ENCODE assay signal across 1 cellular context in the genomic region with DNA sequence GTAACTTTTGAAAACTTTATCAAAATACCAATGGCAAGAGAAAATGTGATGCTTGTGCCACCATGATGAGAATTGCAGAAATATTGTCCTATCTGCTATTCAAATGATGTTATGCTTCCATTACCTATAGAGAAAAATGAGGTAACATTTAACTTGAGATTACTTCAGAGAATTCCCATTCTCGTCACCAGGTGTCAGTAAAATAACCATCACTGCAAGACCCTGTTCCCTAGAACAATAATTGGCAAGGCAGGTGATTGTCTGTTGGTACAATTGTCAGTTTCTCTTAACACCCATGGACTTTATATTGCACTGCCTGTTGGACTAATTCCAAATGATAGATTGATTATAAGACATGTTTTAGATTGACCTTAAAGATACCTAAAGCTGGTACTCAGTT.
TF ChIP-seq lines count a peak whose summit lies in the region.

No MANE protein-coding gene starts in this region.

TF ChIP-seq in K562, 482 proteins besides CTCF, POLR2A, EP300 and RAD21 (continued from another document):
- TF ChIP-seq ZNF609 (CRISPR knock-in tag; IDR thresholded peaks at IDR 0.05; ENCODE audit: borderline replicate concordance) (no peak), TGIF2 (CRISPR knock-in tag; IDR thresholded peaks at IDR 0.05) (no peak), PHTF2 (CRISPR knock-in tag; IDR thresholded peaks at IDR 0.05) (no peak), KLF6 (CRISPR knock-in tag; IDR thresholded peaks at IDR 0.05; ENCODE audit: borderline replicate concordance) (no peak), ZBED1 (IDR thresholded peaks at IDR 0.05) (no peak), RHOXF2B (CRISPR knock-in tag; conservative IDR thresholded peaks at IDR 0.05) (no peak), ZNF766 (CRISPR knock-in tag; conservative IDR thresholded peaks at IDR 0.05) (no peak), GATAD2A (IDR thresholded peaks at IDR 0.05) (no peak), ZNF785 (CRISPR knock-in tag; IDR thresholded peaks at IDR 0.05) (no peak), HDGF (IDR thresholded peaks at IDR 0.05) (no peak), TRIM28 (IDR thresholded peaks at IDR 0.05) (no peak)
- TF ChIP-seq, protein P1, sequence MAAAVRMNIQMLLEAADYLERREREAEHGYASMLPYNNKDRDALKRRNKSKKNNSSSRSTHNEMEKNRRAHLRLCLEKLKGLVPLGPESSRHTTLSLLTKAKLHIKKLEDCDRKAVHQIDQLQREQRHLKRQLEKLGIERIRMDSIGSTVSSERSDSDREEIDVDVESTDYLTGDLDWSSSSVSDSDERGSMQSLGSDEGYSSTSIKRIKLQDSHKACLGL (CRISPR knock-in tag; IDR thresholded peaks at IDR 0.05; ENCODE audit: borderline replicate concordance, poor library complexity, severe bottlenecking) = no peak
- TF ChIP-seq, protein P2, sequence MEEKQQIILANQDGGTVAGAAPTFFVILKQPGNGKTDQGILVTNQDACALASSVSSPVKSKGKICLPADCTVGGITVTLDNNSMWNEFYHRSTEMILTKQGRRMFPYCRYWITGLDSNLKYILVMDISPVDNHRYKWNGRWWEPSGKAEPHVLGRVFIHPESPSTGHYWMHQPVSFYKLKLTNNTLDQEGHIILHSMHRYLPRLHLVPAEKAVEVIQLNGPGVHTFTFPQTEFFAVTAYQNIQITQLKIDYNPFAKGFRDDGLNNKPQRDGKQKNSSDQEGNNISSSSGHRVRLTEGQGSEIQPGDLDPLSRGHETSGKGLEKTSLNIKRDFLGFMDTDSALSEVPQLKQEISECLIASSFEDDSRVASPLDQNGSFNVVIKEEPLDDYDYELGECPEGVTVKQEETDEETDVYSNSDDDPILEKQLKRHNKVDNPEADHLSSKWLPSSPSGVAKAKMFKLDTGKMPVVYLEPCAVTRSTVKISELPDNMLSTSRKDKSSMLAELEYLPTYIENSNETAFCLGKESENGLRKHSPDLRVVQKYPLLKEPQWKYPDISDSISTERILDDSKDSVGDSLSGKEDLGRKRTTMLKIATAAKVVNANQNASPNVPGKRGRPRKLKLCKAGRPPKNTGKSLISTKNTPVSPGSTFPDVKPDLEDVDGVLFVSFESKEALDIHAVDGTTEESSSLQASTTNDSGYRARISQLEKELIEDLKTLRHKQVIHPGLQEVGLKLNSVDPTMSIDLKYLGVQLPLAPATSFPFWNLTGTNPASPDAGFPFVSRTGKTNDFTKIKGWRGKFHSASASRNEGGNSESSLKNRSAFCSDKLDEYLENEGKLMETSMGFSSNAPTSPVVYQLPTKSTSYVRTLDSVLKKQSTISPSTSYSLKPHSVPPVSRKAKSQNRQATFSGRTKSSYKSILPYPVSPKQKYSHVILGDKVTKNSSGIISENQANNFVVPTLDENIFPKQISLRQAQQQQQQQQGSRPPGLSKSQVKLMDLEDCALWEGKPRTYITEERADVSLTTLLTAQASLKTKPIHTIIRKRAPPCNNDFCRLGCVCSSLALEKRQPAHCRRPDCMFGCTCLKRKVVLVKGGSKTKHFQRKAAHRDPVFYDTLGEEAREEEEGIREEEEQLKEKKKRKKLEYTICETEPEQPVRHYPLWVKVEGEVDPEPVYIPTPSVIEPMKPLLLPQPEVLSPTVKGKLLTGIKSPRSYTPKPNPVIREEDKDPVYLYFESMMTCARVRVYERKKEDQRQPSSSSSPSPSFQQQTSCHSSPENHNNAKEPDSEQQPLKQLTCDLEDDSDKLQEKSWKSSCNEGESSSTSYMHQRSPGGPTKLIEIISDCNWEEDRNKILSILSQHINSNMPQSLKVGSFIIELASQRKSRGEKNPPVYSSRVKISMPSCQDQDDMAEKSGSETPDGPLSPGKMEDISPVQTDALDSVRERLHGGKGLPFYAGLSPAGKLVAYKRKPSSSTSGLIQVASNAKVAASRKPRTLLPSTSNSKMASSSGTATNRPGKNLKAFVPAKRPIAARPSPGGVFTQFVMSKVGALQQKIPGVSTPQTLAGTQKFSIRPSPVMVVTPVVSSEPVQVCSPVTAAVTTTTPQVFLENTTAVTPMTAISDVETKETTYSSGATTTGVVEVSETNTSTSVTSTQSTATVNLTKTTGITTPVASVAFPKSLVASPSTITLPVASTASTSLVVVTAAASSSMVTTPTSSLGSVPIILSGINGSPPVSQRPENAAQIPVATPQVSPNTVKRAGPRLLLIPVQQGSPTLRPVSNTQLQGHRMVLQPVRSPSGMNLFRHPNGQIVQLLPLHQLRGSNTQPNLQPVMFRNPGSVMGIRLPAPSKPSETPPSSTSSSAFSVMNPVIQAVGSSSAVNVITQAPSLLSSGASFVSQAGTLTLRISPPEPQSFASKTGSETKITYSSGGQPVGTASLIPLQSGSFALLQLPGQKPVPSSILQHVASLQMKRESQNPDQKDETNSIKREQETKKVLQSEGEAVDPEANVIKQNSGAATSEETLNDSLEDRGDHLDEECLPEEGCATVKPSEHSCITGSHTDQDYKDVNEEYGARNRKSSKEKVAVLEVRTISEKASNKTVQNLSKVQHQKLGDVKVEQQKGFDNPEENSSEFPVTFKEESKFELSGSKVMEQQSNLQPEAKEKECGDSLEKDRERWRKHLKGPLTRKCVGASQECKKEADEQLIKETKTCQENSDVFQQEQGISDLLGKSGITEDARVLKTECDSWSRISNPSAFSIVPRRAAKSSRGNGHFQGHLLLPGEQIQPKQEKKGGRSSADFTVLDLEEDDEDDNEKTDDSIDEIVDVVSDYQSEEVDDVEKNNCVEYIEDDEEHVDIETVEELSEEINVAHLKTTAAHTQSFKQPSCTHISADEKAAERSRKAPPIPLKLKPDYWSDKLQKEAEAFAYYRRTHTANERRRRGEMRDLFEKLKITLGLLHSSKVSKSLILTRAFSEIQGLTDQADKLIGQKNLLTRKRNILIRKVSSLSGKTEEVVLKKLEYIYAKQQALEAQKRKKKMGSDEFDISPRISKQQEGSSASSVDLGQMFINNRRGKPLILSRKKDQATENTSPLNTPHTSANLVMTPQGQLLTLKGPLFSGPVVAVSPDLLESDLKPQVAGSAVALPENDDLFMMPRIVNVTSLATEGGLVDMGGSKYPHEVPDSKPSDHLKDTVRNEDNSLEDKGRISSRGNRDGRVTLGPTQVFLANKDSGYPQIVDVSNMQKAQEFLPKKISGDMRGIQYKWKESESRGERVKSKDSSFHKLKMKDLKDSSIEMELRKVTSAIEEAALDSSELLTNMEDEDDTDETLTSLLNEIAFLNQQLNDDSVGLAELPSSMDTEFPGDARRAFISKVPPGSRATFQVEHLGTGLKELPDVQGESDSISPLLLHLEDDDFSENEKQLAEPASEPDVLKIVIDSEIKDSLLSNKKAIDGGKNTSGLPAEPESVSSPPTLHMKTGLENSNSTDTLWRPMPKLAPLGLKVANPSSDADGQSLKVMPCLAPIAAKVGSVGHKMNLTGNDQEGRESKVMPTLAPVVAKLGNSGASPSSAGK (IDR thresholded peaks at IDR 0.05) = no peak
- TF ChIP-seq, protein P3, sequence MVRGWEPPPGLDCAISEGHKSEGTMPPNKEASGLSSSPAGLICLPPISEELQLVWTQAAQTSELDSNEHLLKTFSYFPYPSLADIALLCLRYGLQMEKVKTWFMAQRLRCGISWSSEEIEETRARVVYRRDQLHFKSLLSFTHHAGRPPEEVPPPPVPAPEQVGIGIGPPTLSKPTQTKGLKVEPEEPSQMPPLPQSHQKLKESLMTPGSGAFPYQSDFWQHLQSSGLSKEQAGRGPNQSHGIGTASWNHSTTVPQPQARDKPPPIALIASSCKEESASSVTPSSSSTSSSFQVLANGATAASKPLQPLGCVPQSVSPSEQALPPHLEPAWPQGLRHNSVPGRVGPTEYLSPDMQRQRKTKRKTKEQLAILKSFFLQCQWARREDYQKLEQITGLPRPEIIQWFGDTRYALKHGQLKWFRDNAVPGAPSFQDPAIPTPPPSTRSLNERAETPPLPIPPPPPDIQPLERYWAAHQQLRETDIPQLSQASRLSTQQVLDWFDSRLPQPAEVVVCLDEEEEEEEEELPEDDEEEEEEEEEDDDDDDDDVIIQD (CRISPR knock-in tag; IDR thresholded peaks at IDR 0.05) = no peak
